In genomic region chr10:78393094-78393493, GRCh38 we compare ENCODE assay signal across 30 cellular contexts.
"Had no signal": no experiment of that assay in that cellular context is flagged by ENCODE, and none has a peak within 500 bp of the region (broad histone marks: within the 10 kb centered on the region; RNA-seq: fewer than 3 reads in every experiment).

No MANE protein-coding gene starts in this region.

- H3K27me3 ChIP-seq: colonic mucosa had no signal

- H3K4me3 ChIP-seq: colonic mucosa, esophagus squamous epithelium had no signal

- H3K9me3 ChIP-seq: colonic mucosa, esophagus squamous epithelium had no signal

- H3K4me1 ChIP-seq: colonic mucosa, esophagus squamous epithelium had no signal

- FAIRE-seq: astrocyte, endometrium, endothelial cell of umbilical vein, frontal cortex had no signal

- H3K27ac ChIP-seq: brain microvascular endothelial cell, colonic mucosa, epithelial cell of prostate, esophagus squamous epithelium, WERI-Rb-1 had no signal

- ATAC-seq: activated CD4-positive, CD25-positive, alpha-beta regulatory T cell treated with anti-CD3 and anti-CD28 coated beads, Interleukin-2, amount 50 U/mL, for 24 hours; activated CD8-positive, alpha-beta T cell treated with anti-CD3 and anti-CD28 coated beads for 36 hours; activated T-cell treated with anti-CD3 and anti-CD28 coated beads, Interleukin-2, amount 50 U/mL, for 4 hours; activated T-helper 17 cell treated with anti-CD3 and anti-CD28 coated beads, Interleukin-2, amount 50 U/mL, for 72 hours; T-helper 17 cell had no signal

- H3K36me3 ChIP-seq: brain microvascular endothelial cell, colonic mucosa, esophagus squamous epithelium, WERI-Rb-1 had no signal

- DNase-seq: activated B cell treated with CpG ODN at 0.5 μM for 24 hours; activated CD4-positive, alpha-beta T cell treated with anti-CD3 and anti-CD28 coated beads for 48 hours; activated CD4-positive, alpha-beta T cell treated with anti-CD3 and anti-CD28 coated beads, Interleukin-2, amount 50 U/mL, for 1 hour; activated CD4-positive, alpha-beta T cell treated with anti-CD3 and anti-CD28 coated beads, Interleukin-2, amount 50 U/mL, for 48 hours; activated CD8-positive, alpha-beta memory T cell treated with anti-CD3 and anti-CD28 coated beads for 24 hours; activated CD8-positive, alpha-beta T cell treated with anti-CD3 and anti-CD28 coated beads for 36 hours; activated effector memory CD4-positive, alpha-beta T cell treated with Interleukin-2 at 50 U/mL for 16 hours; activated gamma-delta T cell treated with Interleukin-2 at 50 U/mL for 16 hours; activated naive CD4-positive, alpha-beta T cell treated with anti-CD3 and anti-CD28 coated beads, Interleukin-2, amount 50 U/mL, for 16 hours; activated naive CD4-positive, alpha-beta T cell treated with Interleukin-2 at 50 U/mL for 16 hours; activated T-cell treated with anti-CD3 and anti-CD28 coated beads, Interleukin-2, amount 50 U/mL, for 4 hours; amniotic stem cell; anterior cingulate cortex; brain microvascular endothelial cell; central memory CD4-positive, alpha-beta T cell; cerebellar nuclear complex; colonic mucosa; effector CD8-positive, alpha-beta T cell; esophagus squamous epithelium; T-helper 1 cell; T-helper 17 cell; T1000; WERI-Rb-1 had no signal
